Comparison of ENCODE assay signal across 11 cellular contexts in genomic region chr1:88730995-88731394, GRCh38. TPM values are rescaled to one million over a fixed set of nuclear protein-coding genes. Genes with fewer than 3 reads are reported as not detected.
DNase-seq lines count a peak whose midpoint lies in the region; ATAC-seq, FAIRE-seq and TF ChIP-seq lines count a peak whose summit lies in the region.
"Had no signal": no experiment of that assay in that cellular context is flagged by ENCODE, and none has a peak within 500 bp of the region (broad histone marks: within the 10 kb centered on the region; RNA-seq: fewer than 3 reads in every experiment).

No MANE protein-coding gene starts in this region.

- no peak overlapping the region for H2AFZ ChIP-seq in HepG2 (ENCODE audit: low read length)

- CTCF ChIA-PET in HepG2 (lab: Yijun Ruan, JAX; ENCODE audit: low intra/inter-chr PET ratio, low total read pairs): no interaction called here

- H4K20me1 ChIP-seq in HepG2 (ENCODE audit: insufficient read depth, low read length): no peaks in the 10 kb centered on the region; the same call in none of the 2 replicates

- H3K9me3 Mint-ChIP-seq in nephron progenitor cell: peaks cover 37% of the 10 kb centered on the region

- in situ Hi-C loops in HepG2 (cut with HindIII; ENCODE audit: extremely low pct_ligation_motif_present, low pct_unique_long_range_greater_than_20kb): no loop called here

- ATAC-seq in HepG2: no peak
- ATAC-seq: HCT116 had no signal

- intact Hi-C loops in HepG2 (cut with micrococcal nuclease; ENCODE audit: unreplicated experiment): no loop called here
- intact Hi-C loops in colonic mucosa (cut with DNase I): no loop called here
- intact Hi-C loops in vagina (cut with DNase I): no loop called here

- peaks cover 86% of the 10 kb centered on the region for H3K79me2 ChIP-seq in HepG2 (ENCODE audit: insufficient read depth, low read length)

- peaks cover 90% of the 10 kb centered on the region for H3K36me3 Mint-ChIP-seq in nephron progenitor cell (ENCODE audit: low read depth)

- H3K36me3 ChIP-seq in liver (ENCODE audit: control insufficient read depth in 4 of 4, insufficient read depth in 3 of 4, low read depth in 1 of 4, low read length in 3 of 4): peaks cover 0 to 3% (median 0%) of the 10 kb centered on the region in 4 donors
- H3K36me3 ChIP-seq in HepG2 (replicated peaks in 1 of 2; ENCODE audit: control insufficient read depth in 1 of 2, insufficient read depth in 2 of 2, low read length in 2 of 2): peaks cover 0 to 2% of the 10 kb centered on the region in 2 experiments; a peak in 1 of 5 replicates
- H3K36me3 ChIP-seq in colonic mucosa: peaks cover 3% of the 10 kb centered on the region
- peaks cover 0 to 3% of the 10 kb centered on the region in 2 donors for H3K36me3 ChIP-seq in vagina

- no peaks in the 10 kb centered on the region for H3K4me1 Mint-ChIP-seq in nephron progenitor cell

- BruUV-seq in HepG2 (replicated peaks; lab: Mats Ljungman, UMichigan): no TSS peak

- no peak overlapping the region for H3K4me3 Mint-ChIP-seq in nephron progenitor cell
- H3K4me3 Mint-ChIP-seq: activated naive CD8-positive, alpha-beta T cell had no signal

- POLR2A ChIA-PET in HepG2 (lab: Yijun Ruan, JAX): no interaction called here

- no peak for TF ChIP-seq RAD21 in liver (IDR thresholded peaks at IDR 0.05)
- TF ChIP-seq RAD21 in HepG2 (CRISPR knock-in tag; IDR thresholded peaks at IDR 0.05): no peak

- no peaks in the 10 kb centered on the region for H3K27me3 ChIP-seq in liver (ENCODE audit: control insufficient read depth in 4 of 4, insufficient read depth in 4 of 4, low read length in 3 of 4)
- no peaks in the 10 kb centered on the region for H3K27me3 ChIP-seq in HepG2 (ENCODE audit: control insufficient read depth in 1 of 2, insufficient read depth in 2 of 2, low read length in 2 of 2)
- H3K27me3 ChIP-seq in colonic mucosa: no peaks in the 10 kb centered on the region
- no peaks in the 10 kb centered on the region for H3K27me3 ChIP-seq in vagina

- H3K4me2 ChIP-seq in HepG2 (ENCODE audit: low read depth, low read length): no peak overlapping the region

- TF ChIP-seq POLR2A in HepG2 (IDR thresholded peaks at IDR 0.05; ENCODE audit: insufficient read depth in 1 of 2, low read depth in 2 of 2, low read length in 2 of 2) (no peak), vagina (IDR thresholded peaks at IDR 0.05) (no peak)

- DNase-seq in HepG2 (ENCODE audit: low spot score): no peak
- DNase-seq in colonic mucosa: no peak
- DNase-seq in nephron progenitor cell: no peak
- no peak for DNase-seq in vagina (ENCODE audit: extremely low spot score in 2 of 2)
- DNase-seq in stimulated activated CD4-positive, alpha-beta T cell treated with anti-CD3 and anti-CD28 coated beads, Interleukin-4, amount 100 ng/mL, for 4 hours: no peak
- DNase-seq in HTR-8/SVneo (ENCODE audit: insufficient read length, low spot score): no peak
- DNase-seq in islet precursor cell: no peak
- DNase-seq: activated CD4-positive, alpha-beta T cell treated with anti-CD3 and anti-CD28 coated beads, Interleukin-2, amount 50 U/mL, for 48 hours had no signal

- H3K27me3 Mint-ChIP-seq in nephron progenitor cell (ENCODE audit: low read depth, poor library complexity): no peaks in the 10 kb centered on the region
- H3K27me3 Mint-ChIP-seq: activated naive CD8-positive, alpha-beta T cell had no signal

- FAIRE-seq in HepG2 (lab: Jason Lieb, UNC): no peak
- no peak for FAIRE-seq in HTR-8/SVneo (lab: Jason Lieb, UNC)

- H3K9ac ChIP-seq in liver (ENCODE audit: low read depth in 1 of 2, low read length in 2 of 2) (no peak overlapping the region), HepG2 (ENCODE audit: insufficient read depth, low read depth, low read length) (no peak overlapping the region), colonic mucosa (ENCODE audit: low read depth in 2 of 2, low read length in 2 of 2) (peak overlapping the region in 1 of 2 donors; percentile 12)

- H3K9me3 ChIP-seq in liver (ENCODE audit: control insufficient read depth in 4 of 4, low read length in 3 of 4) (no peaks in the 10 kb centered on the region), HepG2 (ENCODE audit: low read length) (peaks cover 16% of the 10 kb centered on the region), colonic mucosa (no peaks in the 10 kb centered on the region), vagina (no peaks in the 10 kb centered on the region)

- no peak for TF ChIP-seq EP300 in HepG2 (IDR thresholded peaks at IDR 0.05; ENCODE audit: low read depth in 2 of 2, low read length in 2 of 2)
- TF ChIP-seq EP300 in HepG2 (CRISPR knock-in tag; IDR thresholded peaks at IDR 0.05; ENCODE audit: borderline replicate concordance): no peak

- H3K4me1 ChIP-seq in liver (ENCODE audit: control insufficient read depth in 4 of 4, insufficient read depth in 4 of 4, low read length in 3 of 4) (peaks cover 0 to 14% (median 6%) of the 10 kb centered on the region in 4 donors), HepG2 (ENCODE audit: insufficient read depth, low read length) (peaks cover 6% of the 10 kb centered on the region; the same call in 1 of the 2 replicates), colonic mucosa (peaks cover 8% of the 10 kb centered on the region), vagina (peaks cover 41% of the 10 kb centered on the region)

- H3K27ac ChIP-seq in liver (ENCODE audit: low read depth in 1 of 2, low read length in 2 of 2) (peak overlapping the region; percentile 26 to 67), HepG2 (ENCODE audit: extremely low read length, insufficient read depth, low read length) (no peak overlapping the region), colonic mucosa (peak overlapping the region; percentile 42), vagina (peak overlapping the region; percentile 72)

- WGBS in liver: 54% methylated on average over 2 of the region's 2 CpGs
- 97% methylated on average over 2 of the region's 2 CpGs for WGBS in HepG2 (ENCODE audit: low lambda C conversion rate)

- TF ChIP-seq CTCF in liver (IDR thresholded peaks at IDR 0.05; ENCODE audit: low read depth, low read length, missing input control) (no peak), HepG2 (CRISPR knock-in tag; IDR thresholded peaks at IDR 0.05) (no peak), colonic mucosa (IDR thresholded peaks at IDR 0.05) (no peak), nephron progenitor cell (IDR thresholded peaks at IDR 0.05) (no peak), vagina (IDR thresholded peaks at IDR 0.05) (no peak)

- peak overlapping the region; percentile 75 for H3K27ac Mint-ChIP-seq in nephron progenitor cell
- H3K27ac Mint-ChIP-seq: activated naive CD8-positive, alpha-beta T cell had no signal

- no peak overlapping the region for H3K4me3 ChIP-seq in liver (ENCODE audit: low read depth in 1 of 3, low read length in 3 of 3)
- H3K4me3 ChIP-seq in HepG2 (replicated peaks in 1 of 3; ENCODE audit: insufficient read depth in 1 of 3, low read depth in 2 of 3, low read length in 3 of 3): no peak overlapping the region
- H3K4me3 ChIP-seq in colonic mucosa: no peak overlapping the region
- H3K4me3 ChIP-seq in vagina: peak overlapping the region in 1 of 2 donors; percentile 1

TF ChIP-seq in liver, 16 proteins besides CTCF, POLR2A, EP300 and RAD21 (continues in another document):
- TF ChIP-seq RXRA (IDR thresholded peaks at IDR 0.05): no peak
- TF ChIP-seq JUND (IDR thresholded peaks at IDR 0.05): no peak
- no peak for TF ChIP-seq TAF1 (conservative IDR thresholded peaks at IDR 0.05)

TF ChIP-seq in HepG2, 621 proteins besides CTCF, POLR2A, EP300 and RAD21 (continues in another document):
- TF ChIP-seq EZH2 (conservative IDR thresholded peaks at IDR 0.05; ENCODE audit: low read depth, low read length) (no peak), ZSCAN25 (CRISPR knock-in tag; IDR thresholded peaks at IDR 0.05) (no peak), FLYWCH1 (CRISPR knock-in tag; IDR thresholded peaks at IDR 0.05) (no peak), GRHL1 (CRISPR knock-in tag; conservative IDR thresholded peaks at IDR 0.05) (no peak), HES4 (CRISPR knock-in tag; IDR thresholded peaks at IDR 0.05; ENCODE audit: borderline replicate concordance) (no peak)

RNA-seq across cellular contexts. Expression of gene PKN2, which starts 46.9 kb away (rescaled TPM):
- total RNA-seq in liver: 10 to 100 TPM; 18.2 to 20.7 TPM
- 1 to 10 TPM; 4.4 to 8.4 TPM for polyA plus RNA-seq in liver
- 29.4 and 45.4 TPM in 2 replicates for total RNA-seq in HepG2 (2016; rRNA removed; fragmentation: Illumina TruSeq; extraction: Trizol)
- 34.8 and 39.2 TPM in 2 replicates for total RNA-seq in HepG2 (2016; cell fraction: cytosol; rRNA removed; fragmentation: Illumina TruSeq; extraction: Trizol; ENCODE audit: low read depth)
- total RNA-seq in HepG2 (2016; cell fraction: insoluble cytoplasmic fraction; rRNA removed; fragmentation: Illumina TruSeq; extraction: Trizol): 34.6 and 44.6 TPM in 2 replicates
- total RNA-seq in HepG2 (2016; cell fraction: membrane; rRNA removed; fragmentation: Illumina TruSeq; extraction: Trizol): 19.9 and 20.3 TPM in 2 replicates
- 52.3 and 53.1 TPM in 2 replicates for total RNA-seq in HepG2 (2016; cell fraction: nucleus; rRNA removed; fragmentation: Illumina TruSeq; extraction: Trizol)
- polyA plus RNA-seq in HepG2 (2011; rRNA removed): 14.0 and 17.0 TPM in 2 replicates
- 4.9 and 8.1 TPM in 2 replicates for polyA plus RNA-seq in HepG2 (2011; cell fraction: cytosol; rRNA removed)
- polyA plus RNA-seq in HepG2 (2011; cell fraction: nucleus; rRNA removed): 14.0 and 19.9 TPM in 2 replicates
- 14.5 and 17.9 TPM in 2 replicates for polyA plus RNA-seq in HepG2 (2012)
- polyA plus RNA-seq in HepG2 (2016; cell fraction: cytosol; fragmentation: Illumina TruSeq; extraction: Trizol; ENCODE audit: low read depth): 0.43 and 0.73 TPM in 2 replicates
- 30.5 and 33.8 TPM in 2 replicates for polyA plus RNA-seq in HepG2 (2016; cell fraction: insoluble cytoplasmic fraction; fragmentation: Illumina TruSeq; extraction: Trizol; ENCODE audit: low read depth)
- polyA plus RNA-seq in HepG2 (2016; cell fraction: membrane; fragmentation: Illumina TruSeq; extraction: Trizol; ENCODE audit: low read depth): 2.6 TPM in 2 replicates
- 59.6 and 69.2 TPM in 2 replicates for polyA plus RNA-seq in HepG2 (2016; cell fraction: nucleus; fragmentation: Illumina TruSeq; extraction: Trizol; ENCODE audit: insufficient read depth, low read depth)
- polyA minus RNA-seq in HepG2 (2011; rRNA and poly(A)+ RNA removed; ENCODE audit: low replicate concordance): 13.2 and 30.2 TPM in 2 replicates
- 28.5 and 42.5 TPM in 2 replicates for polyA minus RNA-seq in HepG2 (2011; cell fraction: cytosol; rRNA and poly(A)+ RNA removed)
- 80.6 and 105 TPM in 2 replicates for polyA minus RNA-seq in HepG2 (2011; cell fraction: nucleus; rRNA and poly(A)+ RNA removed)
- 10 to 100 TPM; 41.1 to 60.5 TPM for total RNA-seq in colonic mucosa
- total RNA-seq in vagina: 38.3 TPM
